Comparison of ENCODE assay signal across 8 cellular contexts in genomic region chr22:28679611-28680287, GRCh38. TPM values are rescaled to one million over a fixed set of nuclear protein-coding genes. Genes with fewer than 3 reads are reported as not detected.
DNase-seq lines count a peak whose midpoint lies in the region; ATAC-seq, FAIRE-seq and TF ChIP-seq lines count a peak whose summit lies in the region.
"Not testable (repeated sequence)": the region's sequence is repeated elsewhere in the genome, so short reads cannot be mapped to it uniquely, and the experiment has no call there.

Gene TTC28, minus strand, starts transcription at chr22:28679840. Its CDS starts 117 bp downstream, at chr22:28679723.

- peak within 1 kb of the TSS; percentile 72 for H3K4me3 ChIP-seq in AG04449 (ENCODE audit: low read depth, low read length)
- peak within 1 kb of the TSS; percentile 84 for H3K4me3 ChIP-seq in fibroblast of villous mesenchyme (ENCODE audit: low read depth, low read length)
- H3K4me3 ChIP-seq in gastrocnemius medialis: peak within 1 kb of the TSS; percentile 73 to 84 (median 77)

- CTCF ChIA-PET in AG04449 (lab: Yijun Ruan, JAX): interaction anchor here (0.6 kb wide), 1 partner anchor 69 kb away, joined by 3 read pairs; no protein-coding TSS in a partner anchor

- H3K9me3 Mint-ChIP-seq in T-helper 1 cell treated with Interleukin-12 subunit alpha and Interleukin-12 subunit beta and Interleukin-4 antibody, amounts not matched to agents 30 μg/mL and 1 μg/mL, for 36 hours: not testable (repeated sequence)

- POLR2A ChIA-PET in AG04449 (lab: Yijun Ruan, JAX): interaction anchor here (0.6 to 3.5 kb wide), 5 partner anchors 30 to 121 kb away, joined by 3 to 11 read pairs (median 4); partner anchors contain the start of genes CCDC117 and XBP1

- H3K4me1 ChIP-seq in gastrocnemius medialis: not testable (repeated sequence)

- intact Hi-C loops in gastrocnemius medialis (cut with DNase I; ENCODE audit: low total_unique reads): loop anchor here (2.0 kb wide), 1 partner anchor 33 kb away; no protein-coding TSS in a partner anchor

- TF ChIP-seq CTCF in AG04449 (IDR thresholded peaks at IDR 0.05; ENCODE audit: insufficient read depth, low read length, missing control alignments); fibroblast of villous mesenchyme (IDR thresholded peaks at IDR 0.05; ENCODE audit: insufficient read depth, low read depth, low read length); gastrocnemius medialis (IDR thresholded peaks at IDR 0.05 in 4 of 5, conservative IDR thresholded peaks at IDR 0.05 in 1 of 5): not testable (repeated sequence)

- not testable (repeated sequence) for H3K27ac Mint-ChIP-seq in T-helper 1 cell treated with Interleukin-12 subunit alpha and Interleukin-12 subunit beta and Interleukin-4 antibody, amounts not matched to agents 30 μg/mL and 1 μg/mL, for 36 hours

- H3K36me3 ChIP-seq in gastrocnemius medialis: not testable (repeated sequence)

- not testable (repeated sequence) for DNase-seq in AG04449 (ENCODE audit: low read depth, low spot score)
- peak; percentile 23 for DNase-seq in GM12892 (ENCODE audit: insufficient read length)
- peak; percentile 50 for DNase-seq in NCI-H1694 treated with DMSO at 0.1 percent for 48 hours (lab: John Stamatoyannopoulos, UW)
- DNase-seq in anterior cingulate cortex (lab: John Stamatoyannopoulos, UW): peak in 54 of 58 donors; percentile 17 to 82 (median 59)
- peak; percentile 77 for DNase-seq in fibroblast of villous mesenchyme (ENCODE audit: low read depth)
- DNase-seq in lung microvascular endothelial cell (ENCODE audit: low read depth in 2 of 2): peak; percentile 87 to 94
- peak; percentile 13 to 52 for DNase-seq in gastrocnemius medialis

- H3K4me3 Mint-ChIP-seq in T-helper 1 cell treated with Interleukin-12 subunit alpha and Interleukin-12 subunit beta and Interleukin-4 antibody, amounts not matched to agents 30 μg/mL and 1 μg/mL, for 36 hours: peak within 1 kb of the TSS; percentile 79

- H3K27me3 Mint-ChIP-seq in T-helper 1 cell treated with Interleukin-12 subunit alpha and Interleukin-12 subunit beta and Interleukin-4 antibody, amounts not matched to agents 30 μg/mL and 1 μg/mL, for 36 hours (ENCODE audit: low read depth): peaks cover 77% of the 10 kb centered on the region

- not testable (repeated sequence) for H3K9me3 ChIP-seq in gastrocnemius medialis

- in situ Hi-C loops in gastrocnemius medialis (cut with MboI; ENCODE audit: low sequenced_read_pairs in 4 of 4): not testable (repeated sequence)

- peak within 1 kb of the TSS; percentile 51 to 72 (median 62) for H3K27ac ChIP-seq in gastrocnemius medialis

- H3K27me3 ChIP-seq in gastrocnemius medialis: not testable (repeated sequence)

- peaks cover 10% of the 10 kb centered on the region for H3K4me1 Mint-ChIP-seq in T-helper 1 cell treated with Interleukin-12 subunit alpha and Interleukin-12 subunit beta and Interleukin-4 antibody, amounts not matched to agents 30 μg/mL and 1 μg/mL, for 36 hours (ENCODE audit: low read depth)

- not testable (repeated sequence) for H3K36me3 Mint-ChIP-seq in T-helper 1 cell treated with Interleukin-12 subunit alpha and Interleukin-12 subunit beta and Interleukin-4 antibody, amounts not matched to agents 30 μg/mL and 1 μg/mL, for 36 hours (ENCODE audit: low read depth)

- not testable (repeated sequence) for FAIRE-seq in GM12892 (lab: Jason Lieb, UNC)

- peak; percentile 47; the same call in 1 of the 2 replicates for TF ChIP-seq POLR2A in GM12892 (IDR thresholded peaks at IDR 0.05; ENCODE audit: low read depth, low read length)
- peak; percentile 28 to 36 for TF ChIP-seq POLR2A in gastrocnemius medialis (IDR thresholded peaks at IDR 0.05)

- ATAC-seq in gastrocnemius medialis: not testable (repeated sequence)

RNA-seq across cellular contexts. Expression of gene TTC28, which starts in this region (rescaled TPM):
- polyA plus RNA-seq in GM12892 (2012; ENCODE audit: missing spikeins): 0.49 TPM
- 23.3 and 27.4 TPM in 2 replicates for total RNA-seq in fibroblast of villous mesenchyme
- 10.7 and 14.9 TPM in 2 replicates for total RNA-seq in lung microvascular endothelial cell
- 10 to 100 TPM in 2 of 4 donors, 1 to 10 TPM in 2; 6.3 to 18.1 (median 8.4) TPM for total RNA-seq in gastrocnemius medialis
